In the genomic region with DNA sequence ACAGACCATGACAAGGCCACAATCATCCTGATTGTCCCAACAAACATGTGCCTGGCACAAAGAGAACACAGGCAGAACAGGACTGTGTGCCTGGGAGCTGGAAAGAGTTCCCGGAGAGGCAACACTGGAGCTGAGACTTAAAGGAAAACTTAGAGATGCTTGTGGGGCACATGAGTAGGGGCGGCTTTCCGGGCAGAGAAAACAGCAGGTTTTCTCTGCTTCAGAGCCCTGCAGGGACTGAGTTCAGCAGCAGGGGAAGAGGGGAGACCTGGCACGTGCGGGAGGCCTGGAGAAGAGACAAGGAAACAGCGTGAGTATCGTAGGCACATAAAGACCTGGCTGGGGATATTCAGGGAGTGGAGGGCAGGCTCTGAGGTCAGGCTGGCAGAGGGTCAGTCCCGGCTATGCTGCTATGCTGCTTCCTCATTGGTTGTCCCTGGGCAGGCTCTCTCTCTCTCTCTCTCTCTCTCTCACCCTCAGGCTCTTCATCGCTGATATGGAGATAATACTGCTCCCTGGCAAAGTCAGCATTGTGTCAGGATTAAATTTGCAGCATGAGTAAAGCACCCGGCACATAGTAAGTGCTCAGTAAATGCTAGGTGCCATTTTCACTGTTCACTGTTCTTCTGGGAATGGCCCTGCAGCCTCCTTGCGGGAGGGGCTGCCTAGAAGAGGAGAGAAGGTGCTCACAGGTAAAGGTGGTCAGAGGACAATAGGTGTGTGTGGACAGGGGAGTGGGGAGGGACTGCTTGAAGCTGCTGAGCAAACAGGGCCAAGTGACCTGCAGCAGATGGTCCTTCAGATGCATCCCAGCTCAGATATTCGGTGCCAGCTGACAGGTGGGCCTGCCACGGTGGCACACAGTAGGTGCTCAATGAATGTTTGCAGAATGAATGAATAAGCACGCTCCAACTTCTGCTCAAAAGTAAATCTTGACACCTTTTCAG, we compare ENCODE assay signal across 13 cellular contexts. TPM values are rescaled to one million over a fixed set of nuclear protein-coding genes. Genes with fewer than 3 reads are reported as not detected.
DNase-seq lines count a peak whose midpoint lies in the region; ATAC-seq, FAIRE-seq and TF ChIP-seq lines count a peak whose summit lies in the region.
"Had no signal": no experiment of that assay in that cellular context is flagged by ENCODE, and none has a peak within 500 bp of the region (broad histone marks: within the 10 kb centered on the region; RNA-seq: fewer than 3 reads in every experiment).

No MANE protein-coding gene starts in this region.

- H4K20me1 ChIP-seq in endothelial cell of umbilical vein (replicated peaks; ENCODE audit: control insufficient read depth, extremely low read depth, insufficient read depth, low read length), result no peaks in the 10 kb centered on the region

- no peak for TF ChIP-seq POLR2A in endothelial cell of umbilical vein (IDR thresholded peaks at IDR 0.05; ENCODE audit: low read depth, low read length)

- H3K27me3 ChIP-seq in NT2/D1 (ENCODE audit: insufficient read depth, insufficient read length), result peaks cover 13% of the 10 kb centered on the region
- no peaks in the 10 kb centered on the region for H3K27me3 ChIP-seq in endothelial cell of umbilical vein (ENCODE audit: control insufficient read depth in 2 of 2, insufficient read depth in 2 of 2, low read length in 2 of 2)
- H3K27me3 ChIP-seq: ovary had no signal

- H3K79me2 ChIP-seq in endothelial cell of umbilical vein (ENCODE audit: control insufficient read depth, insufficient read depth, low read length), result no peaks in the 10 kb centered on the region

- POLR2A ChIA-PET in endothelial cell of umbilical vein (lab: Charles Lee), result no interaction called here

- H3K27me3 Mint-ChIP-seq in activated T-cell treated with anti-CD3 and anti-CD28 coated beads, Interleukin-2, amount 50 U/mL, for 72 hours (ENCODE audit: low read depth), result no peaks in the 10 kb centered on the region
- no peaks in the 10 kb centered on the region for H3K27me3 Mint-ChIP-seq in stimulated activated naive CD8-positive, alpha-beta T cell treated with anti-CD3 and anti-CD28 coated beads, Interleukin-15, amount 100 ng/mL, for 72 hours

- H3K36me3 Mint-ChIP-seq in activated T-cell treated with anti-CD3 and anti-CD28 coated beads, Interleukin-2, amount 50 U/mL, for 72 hours (ENCODE audit: insufficient read depth in 2 of 2), result no peaks in the 10 kb centered on the region

- H3K4me1 ChIP-seq in NT2/D1 (ENCODE audit: insufficient read depth, insufficient read length) (peaks cover 17% of the 10 kb centered on the region), endothelial cell of umbilical vein (ENCODE audit: control insufficient read depth, extremely low read depth, insufficient read depth, low read length) (peaks cover 10% of the 10 kb centered on the region)

- H3K9me3 ChIP-seq in NT2/D1 (ENCODE audit: insufficient read depth, low read length) (no peaks in the 10 kb centered on the region), endothelial cell of umbilical vein (replicated peaks; ENCODE audit: control insufficient read depth, insufficient read depth, low read length) (no peaks in the 10 kb centered on the region)
- H3K9me3 ChIP-seq: ovary had no signal

- no peak for ATAC-seq in activated T-cell treated with anti-CD3 and anti-CD28 coated beads, Interleukin-2, amount 50 U/mL, for 72 hours (replicated peaks in 1 of 2)
- ATAC-seq in stimulated activated naive CD8-positive, alpha-beta T cell treated with anti-CD3 and anti-CD28 coated beads, Interleukin-15, amount 100 ng/mL, for 72 hours, result no peak

- H2AFZ ChIP-seq in endothelial cell of umbilical vein (ENCODE audit: low read depth, low read length), result no peak overlapping the region

- H3K4me3 Mint-ChIP-seq in activated T-cell treated with anti-CD3 and anti-CD28 coated beads, Interleukin-2, amount 50 U/mL, for 72 hours, result peak overlapping the region; percentile 90 to 91
- H3K4me3 Mint-ChIP-seq in stimulated activated naive CD8-positive, alpha-beta T cell treated with anti-CD3 and anti-CD28 coated beads, Interleukin-15, amount 100 ng/mL, for 72 hours, result peak overlapping the region; percentile 15 to 25

- H3K4me2 ChIP-seq in endothelial cell of umbilical vein (ENCODE audit: insufficient read depth, low read length), result no peak overlapping the region

- intact Hi-C loops in endothelial cell of umbilical vein (cut with micrococcal nuclease), result no loop called here

- H3K9me3 Mint-ChIP-seq in activated T-cell treated with anti-CD3 and anti-CD28 coated beads, Interleukin-2, amount 50 U/mL, for 72 hours, result no peaks in the 10 kb centered on the region
- no peaks in the 10 kb centered on the region for H3K9me3 Mint-ChIP-seq in stimulated activated naive CD8-positive, alpha-beta T cell treated with anti-CD3 and anti-CD28 coated beads, Interleukin-15, amount 100 ng/mL, for 72 hours

- H3K4me1 Mint-ChIP-seq in activated T-cell treated with anti-CD3 and anti-CD28 coated beads, Interleukin-2, amount 50 U/mL, for 72 hours (ENCODE audit: low read depth), result peaks cover 37% of the 10 kb centered on the region
- H3K4me1 Mint-ChIP-seq in stimulated activated naive CD8-positive, alpha-beta T cell treated with anti-CD3 and anti-CD28 coated beads, Interleukin-15, amount 100 ng/mL, for 72 hours, result peaks cover 71% of the 10 kb centered on the region

- CTCF ChIA-PET in endothelial cell of umbilical vein (lab: Charles Lee), result no interaction called here

- no peak for FAIRE-seq in endothelial cell of umbilical vein (lab: Jason Lieb, UNC)
- FAIRE-seq: RCC 7860 had no signal

- H3K4me3 ChIP-seq in NT2/D1 (ENCODE audit: insufficient read length, low read depth) (no peak overlapping the region), endothelial cell of umbilical vein (replicated peaks in 1 of 3; ENCODE audit: insufficient read depth in 1 of 3, low read depth in 1 of 3, low read length in 3 of 3) (no peak overlapping the region)

- no peaks in the 10 kb centered on the region for H3K9me1 ChIP-seq in endothelial cell of umbilical vein (replicated peaks; ENCODE audit: control insufficient read depth, extremely low read depth, insufficient read depth, low read length)

- DNase-seq in activated T-cell treated with anti-CD3 and anti-CD28 coated beads, Interleukin-2, amount 50 U/mL, for 72 hours, result no peak
- DNase-seq in activated T-cell treated with anti-CD3 and anti-CD28 coated beads for 4 hours (no peak), NT2/D1 (ENCODE audit: low read depth, low spot score) (no peak), endothelial cell of umbilical vein (ENCODE audit: low read depth, low spot score) (no peak), anterior cingulate cortex (lab: John Stamatoyannopoulos, UW) (no peak), NCI-H1092 treated with DMSO at 0.1 percent for 48 hours (lab: John Stamatoyannopoulos, UW) (no peak), NCI-H526 (lab: John Stamatoyannopoulos, UW) (no peak)
- DNase-seq in stimulated activated naive CD8-positive, alpha-beta T cell treated with anti-CD3 and anti-CD28 coated beads, Interleukin-15, amount 100 ng/mL, for 72 hours, result no peak
- DNase-seq: activated CD4-positive, CD25-positive, alpha-beta regulatory T cell treated with anti-CD3 and anti-CD28 coated beads, Interleukin-2, amount 50 U/mL, for 72 hours; NCI-H1694 treated with DMSO at 0.1 percent for 48 hours; ovary; stimulated activated CD4-positive, alpha-beta T cell treated with anti-CD3 and anti-CD28 coated beads, Interleukin-4, amount 100 ng/mL, for 1 hour had no signal

- H3K27ac Mint-ChIP-seq in activated T-cell treated with anti-CD3 and anti-CD28 coated beads, Interleukin-2, amount 50 U/mL, for 72 hours, result no peak overlapping the region
- H3K27ac Mint-ChIP-seq in stimulated activated naive CD8-positive, alpha-beta T cell treated with anti-CD3 and anti-CD28 coated beads, Interleukin-15, amount 100 ng/mL, for 72 hours, result peak overlapping the region in 1 of 2 donors; percentile 64

- H3K27ac ChIP-seq in endothelial cell of umbilical vein (ENCODE audit: insufficient read depth, low read depth, low read length), result no peak overlapping the region
- H3K27ac ChIP-seq: ovary had no signal

- H3K9ac ChIP-seq in NT2/D1 (ENCODE audit: insufficient read length, low read depth) (peak overlapping the region; percentile 64), endothelial cell of umbilical vein (replicated peaks; ENCODE audit: extremely low read depth, insufficient read depth, low read length) (no peak overlapping the region)

- H3K36me3 ChIP-seq in NT2/D1 (ENCODE audit: insufficient read depth, insufficient read length, low read length) (peaks cover 36% of the 10 kb centered on the region), endothelial cell of umbilical vein (ENCODE audit: control insufficient read depth in 2 of 2, extremely low read depth in 1 of 2, insufficient read depth in 2 of 2, low read length in 2 of 2) (no peaks in the 10 kb centered on the region)
- H3K36me3 ChIP-seq: ovary had no signal

- TSS peak; percentile 15 for BruUV-seq in endothelial cell of umbilical vein (replicated peaks; lab: Mats Ljungman, UMichigan)

- dilution Hi-C loops in endothelial cell of umbilical vein (cut with MboI; ENCODE audit: extremely low pct_ligation_motif_present, low sequenced_read_pairs), result no loop called here

- no peak for TF ChIP-seq CTCF in endothelial cell of umbilical vein (IDR thresholded peaks at IDR 0.05; ENCODE audit: extremely low read depth in 1 of 2, insufficient read depth in 1 of 2, low read depth in 1 of 2, low read length in 2 of 2)

TF ChIP-seq in endothelial cell of umbilical vein, 7 proteins besides CTCF, POLR2A, EP300 and RAD21 (continues in another document):
- TF ChIP-seq GATA2 (IDR thresholded peaks at IDR 0.05; ENCODE audit: insufficient read depth, insufficient read length, low read depth, low read length), result no peak

RNA-seq across cellular contexts. Expression of a gene that starts 2.0 kb away (rescaled TPM):
- total RNA-seq in activated T-cell treated with anti-CD3 and anti-CD28 coated beads, Interleukin-2, amount 50 U/mL, for 72 hours, result 10 to 100 TPM; 25.3 to 26.4 TPM
- total RNA-seq in endothelial cell of umbilical vein, result 37.9 and 43.4 TPM in 2 replicates
- 53.6 and 63.6 TPM in 2 replicates for polyA plus RNA-seq in endothelial cell of umbilical vein
- polyA plus RNA-seq in endothelial cell of umbilical vein (2011; cell fraction: cytosol; rRNA removed), result 36.7 and 41.5 TPM in 2 replicates
- polyA plus RNA-seq in endothelial cell of umbilical vein (2011; cell fraction: nucleus; rRNA removed), result 85.3 and 92.4 TPM in 2 replicates
- polyA plus RNA-seq in endothelial cell of umbilical vein (2012), result 37.6 and 40.4 TPM in 2 replicates
- 32.3 and 39.4 TPM in 2 replicates for polyA minus RNA-seq in endothelial cell of umbilical vein
- polyA minus RNA-seq in endothelial cell of umbilical vein (2011; cell fraction: cytosol; rRNA and poly(A)+ RNA removed), result 16.9 TPM
- polyA minus RNA-seq in endothelial cell of umbilical vein (2011; cell fraction: nucleus; rRNA and poly(A)+ RNA removed), result 12.5 and 17.3 TPM in 2 replicates

RNA-seq across cellular contexts. Expression of a gene that starts 46.0 kb away (rescaled TPM):
- not detected for total RNA-seq in activated T-cell treated with anti-CD3 and anti-CD28 coated beads, Interleukin-2, amount 50 U/mL, for 72 hours
- total RNA-seq in endothelial cell of umbilical vein, result not detected in 2 replicates
- polyA plus RNA-seq in endothelial cell of umbilical vein, result not detected in 2 replicates
- polyA plus RNA-seq in endothelial cell of umbilical vein (2011; cell fraction: cytosol; rRNA removed), result not detected in 2 replicates
- polyA plus RNA-seq in endothelial cell of umbilical vein (2011; cell fraction: nucleus; rRNA removed), result not detected in 2 replicates
- not detected in 2 replicates for polyA plus RNA-seq in endothelial cell of umbilical vein (2012)
- not detected in 2 replicates for polyA minus RNA-seq in endothelial cell of umbilical vein
- polyA minus RNA-seq in endothelial cell of umbilical vein (2011; cell fraction: cytosol; rRNA and poly(A)+ RNA removed), result not detected
- not detected in 2 replicates for polyA minus RNA-seq in endothelial cell of umbilical vein (2011; cell fraction: nucleus; rRNA and poly(A)+ RNA removed)
- total RNA-seq: ovary had no signal
